ENCODE assay signal across 3 cellular contexts in the genomic region with DNA sequence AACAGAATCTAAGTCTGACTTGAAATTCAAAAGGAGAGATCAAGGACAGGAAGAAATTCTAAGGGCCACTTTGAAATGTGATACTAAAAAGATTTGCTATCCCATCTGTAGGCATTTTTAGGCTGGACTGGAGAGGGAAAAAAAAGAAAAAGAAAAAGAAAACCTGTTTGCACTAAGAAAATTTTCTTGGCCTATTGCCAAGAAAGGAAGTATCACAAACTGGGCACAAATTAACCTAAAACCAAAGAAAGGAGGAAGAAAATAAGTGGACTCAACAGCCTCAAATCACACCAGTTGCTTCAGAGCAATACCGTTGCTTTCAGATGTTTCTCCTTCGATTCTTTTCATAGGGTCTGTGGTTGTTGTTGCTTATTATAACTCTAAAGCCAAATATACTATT.
TF ChIP-seq lines count a peak whose summit lies in the region.

No MANE protein-coding gene starts in this region.

TF ChIP-seq in SK-N-SH, 30 proteins besides CTCF, POLR2A, EP300 and RAD21 (continued from another document):
- no peak for TF ChIP-seq PBX3 (IDR thresholded peaks at IDR 0.05)
TF ChIP-seq in SK-N-SH: peak in this region for 1.

TF ChIP-seq in SK-N-SH treated with all-trans-retinoic acid at 6 μM for 48 hours, 23 proteins besides CTCF, POLR2A, EP300 and RAD21 (continued from another document):
- no peak for TF ChIP-seq PATZ1 (CRISPR knock-in tag; IDR thresholded peaks at IDR 0.05; ENCODE audit: borderline replicate concordance)
- TF ChIP-seq TOX (CRISPR knock-in tag; IDR thresholded peaks at IDR 0.05; ENCODE audit: borderline replicate concordance), result no peak
- no peak for TF ChIP-seq TSHZ2 (CRISPR knock-in tag; IDR thresholded peaks at IDR 0.05)
- no peak for TF ChIP-seq PPARA (CRISPR knock-in tag; IDR thresholded peaks at IDR 0.05; ENCODE audit: borderline replicate concordance)
- TF ChIP-seq ZFP3 (CRISPR knock-in tag; IDR thresholded peaks at IDR 0.05), result no peak
- no peak for TF ChIP-seq ZFP30 (CRISPR knock-in tag; IDR thresholded peaks at IDR 0.05)
- no peak for TF ChIP-seq ESRRG (CRISPR knock-in tag; IDR thresholded peaks at IDR 0.05)
- no peak for TF ChIP-seq RARB (CRISPR knock-in tag; IDR thresholded peaks at IDR 0.05)
- TF ChIP-seq CREB5 (CRISPR knock-in tag; IDR thresholded peaks at IDR 0.05; ENCODE audit: low read depth), result no peak
- no peak for TF ChIP-seq TCF4 (CRISPR knock-in tag; IDR thresholded peaks at IDR 0.05; ENCODE audit: borderline replicate concordance)
- no peak for TF ChIP-seq ZNF8 (CRISPR knock-in tag; IDR thresholded peaks at IDR 0.05)
- no peak for TF ChIP-seq ARNTL (CRISPR knock-in tag; IDR thresholded peaks at IDR 0.05; ENCODE audit: borderline replicate concordance, low read depth)
- TF ChIP-seq ISL1 (CRISPR knock-in tag; IDR thresholded peaks at IDR 0.05), result no peak
- TF ChIP-seq ZC3H10 (CRISPR knock-in tag; IDR thresholded peaks at IDR 0.05), result no peak

TF ChIP-seq in GM12878, 131 proteins besides CTCF, POLR2A, EP300 and RAD21 (continued from another document):
- TF ChIP-seq SKIL (IDR thresholded peaks at IDR 0.05; ENCODE audit: low read depth, poor library complexity, severe bottlenecking), result peak; percentile 61
- TF ChIP-seq, protein P1, sequence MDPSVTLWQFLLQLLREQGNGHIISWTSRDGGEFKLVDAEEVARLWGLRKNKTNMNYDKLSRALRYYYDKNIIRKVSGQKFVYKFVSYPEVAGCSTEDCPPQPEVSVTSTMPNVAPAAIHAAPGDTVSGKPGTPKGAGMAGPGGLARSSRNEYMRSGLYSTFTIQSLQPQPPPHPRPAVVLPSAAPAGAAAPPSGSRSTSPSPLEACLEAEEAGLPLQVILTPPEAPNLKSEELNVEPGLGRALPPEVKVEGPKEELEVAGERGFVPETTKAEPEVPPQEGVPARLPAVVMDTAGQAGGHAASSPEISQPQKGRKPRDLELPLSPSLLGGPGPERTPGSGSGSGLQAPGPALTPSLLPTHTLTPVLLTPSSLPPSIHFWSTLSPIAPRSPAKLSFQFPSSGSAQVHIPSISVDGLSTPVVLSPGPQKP (IDR thresholded peaks at IDR 0.05; ENCODE audit: low read depth, low read length), result no peak
